ENCODE assay signal across 8 cellular contexts in the genomic region with DNA sequence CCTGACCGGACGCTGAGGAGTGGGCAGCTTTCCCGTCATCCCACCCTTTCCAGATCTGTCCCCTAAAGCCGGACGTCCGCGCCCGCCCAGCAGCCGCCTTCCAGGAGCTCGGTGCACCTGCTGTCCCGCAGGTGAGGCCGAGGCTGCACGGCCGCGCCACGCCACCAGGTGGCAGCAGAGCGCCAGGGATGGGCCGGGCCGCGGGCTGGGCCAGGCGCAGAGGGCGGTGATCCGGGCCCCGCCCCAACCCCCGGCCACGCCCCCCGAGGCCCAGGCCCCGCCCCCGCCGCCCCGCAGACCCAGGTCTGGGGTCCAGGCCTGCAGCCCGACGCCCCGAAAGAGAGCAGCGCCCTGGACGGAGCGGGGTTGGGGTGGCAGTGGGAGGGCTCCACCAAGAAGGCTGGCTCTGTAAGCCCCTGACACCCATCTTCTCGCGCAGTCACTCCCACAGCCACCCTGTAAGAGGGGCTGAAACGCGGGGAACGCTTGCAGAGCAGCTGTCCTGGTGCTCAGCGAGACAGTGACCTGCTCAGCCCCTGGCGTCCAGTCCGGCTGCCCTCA. TPM values are rescaled to one million over a fixed set of nuclear protein-coding genes. Genes with fewer than 3 reads are reported as not detected.
DNase-seq lines count a peak whose midpoint lies in the region; ATAC-seq, FAIRE-seq and TF ChIP-seq lines count a peak whose summit lies in the region.

No MANE protein-coding gene starts in this region.

- peaks cover 0 to 4% of the 10 kb centered on the region in 2 donors for H3K4me1 Mint-ChIP-seq in immature natural killer cell

- H3K4me3 Mint-ChIP-seq in immature natural killer cell: no peak overlapping the region

- peaks cover 1 to 12% (median 6%) of the 10 kb centered on the region in 3 donors for H3K27me3 Mint-ChIP-seq in immature natural killer cell (ENCODE audit: low read depth in 3 of 3)

- DNase-seq in NCI-H1417 (lab: John Stamatoyannopoulos, UW) (peak; percentile 40 to 78 (median 66)), NCI-H1417 treated with DMSO at 0.1 percent for 48 hours (lab: John Stamatoyannopoulos, UW) (no peak), HTR-8/SVneo (ENCODE audit: insufficient read length, low spot score) (peak; percentile 87), T1000 (lab: John Stamatoyannopoulos, UW) (peak; percentile 29), astrocyte of the cerebellum (ENCODE audit: low read depth) (no peak), immature natural killer cell (peak; percentile 77 to 78 (median 77))
- peak; percentile 81 to 89 for DNase-seq in stimulated activated CD4-positive, alpha-beta T cell treated with anti-CD3 and anti-CD28 coated beads, Interleukin-15, amount 100 ng/mL, for 1 hour (ENCODE audit: low read depth in 1 of 2, low spot score in 1 of 2)

- no peaks in the 10 kb centered on the region for H3K9me3 Mint-ChIP-seq in immature natural killer cell

- no peaks in the 10 kb centered on the region for H3K36me3 Mint-ChIP-seq in immature natural killer cell

- no peak for ATAC-seq in HG03108 (IDR thresholded peaks at IDR 0.05; ENCODE audit: unreplicated experiment)

- peak; percentile 94 for FAIRE-seq in HTR-8/SVneo (lab: Jason Lieb, UNC)

- H3K4me3 ChIP-seq in astrocyte of the cerebellum (ENCODE audit: low read depth, low read length): no peak overlapping the region

- TF ChIP-seq CTCF in astrocyte of the cerebellum (IDR thresholded peaks at IDR 0.05; ENCODE audit: low read depth, low read length, missing control alignments): peak; percentile 66

- in situ Hi-C loops in astrocyte of the cerebellum (cut with HindIII; ENCODE audit: low sequenced_read_pairs): no loop called here

- no peak overlapping the region for H3K27ac Mint-ChIP-seq in immature natural killer cell

RNA-seq across cellular contexts. Expression of a gene that starts 32.2 kb away (rescaled TPM):
- not detected for polyA plus RNA-seq in immature natural killer cell

Comparison
In these comparisons a context has a peak if more than half of its experiments do, and no peak if none do; other contexts are left out.
1. DNase-seq: peak in NCI-H1417 (3 of 3), HTR-8/SVneo (single experiment), T1000 (single experiment), immature natural killer cell (3 of 3) and stimulated activated CD4-positive, alpha-beta T cell treated with anti-CD3 and anti-CD28 coated beads, Interleukin-15, amount 100 ng/mL, for 1 hour (2 of 2); none in NCI-H1417 treated with DMSO at 0.1 percent for 48 hours (single experiment) and astrocyte of the cerebellum (single experiment).